9 cellular contexts compared by ENCODE assay signal in genomic region chr17:81667754-81668153, GRCh38. TPM values are rescaled to one million over a fixed set of nuclear protein-coding genes. Genes with fewer than 3 reads are reported as not detected.
DNase-seq lines count a peak whose midpoint lies in the region; ATAC-seq and TF ChIP-seq lines count a peak whose summit lies in the region.
"Had no signal": no experiment of that assay in that cellular context is flagged by ENCODE, and none has a peak within 500 bp of the region (broad histone marks: within the 10 kb centered on the region; RNA-seq: fewer than 3 reads in every experiment).

No MANE protein-coding gene starts in this region.

- RAD21 ChIA-PET in HCT116 (lab: Charles Lee; ENCODE audit: low non-redundant PET in 1 of 2, low total read pairs in 2 of 2, uncharacterized antibody in 2 of 2, unreplicated experiment in 2 of 2): interaction anchor here in 1 of 2 experiments (2.2 kb wide), 1 partner anchor 16 kb away, joined by 4 read pairs; the partner anchor contains the start of genes ARL16 and HGS

- peak overlapping the region; percentile 37 for H3K27ac Mint-ChIP-seq in endodermal cell

- no peaks in the 10 kb centered on the region for H3K27me3 ChIP-seq in HCT116 (ENCODE audit: insufficient read depth, low read length)
- no peaks in the 10 kb centered on the region for H3K27me3 ChIP-seq in Panc1 (ENCODE audit: control insufficient read depth, insufficient read depth, low read length)
- H3K27me3 ChIP-seq in endodermal cell (ENCODE audit: control insufficient read depth, insufficient read depth, low read length, poor library complexity, severe bottlenecking): no peaks in the 10 kb centered on the region
- no peaks in the 10 kb centered on the region for H3K27me3 ChIP-seq in smooth muscle cell (ENCODE audit: low read depth)

- H3K4me1 ChIP-seq in HCT116 (ENCODE audit: control insufficient read depth in 1 of 2, insufficient read depth in 2 of 2, low read length in 2 of 2): peaks cover 36 to 44% of the 10 kb centered on the region in 2 experiments
- H3K4me1 ChIP-seq in Panc1 (ENCODE audit: control insufficient read depth, insufficient read depth, low read length): peaks cover 21% of the 10 kb centered on the region
- peaks cover 15% of the 10 kb centered on the region for H3K4me1 ChIP-seq in endodermal cell (ENCODE audit: control insufficient read depth, insufficient read depth, low read length)
- H3K4me1 ChIP-seq in smooth muscle cell (ENCODE audit: low read depth): peaks cover 8% of the 10 kb centered on the region

- peak overlapping the region; percentile 72 for H3K4me3 Mint-ChIP-seq in endodermal cell

- TSS peak; percentile 46 for BruUV-seq in HCT116 (replicated peaks; lab: Mats Ljungman, UMichigan)
- BruUV-seq in Panc1 (replicated peaks; lab: Mats Ljungman, UMichigan): TSS peak; percentile 80

- H3K9me3 ChIP-seq in HCT116 (ENCODE audit: control insufficient read depth in 1 of 2, insufficient read depth in 1 of 2, low read depth in 1 of 2, low read length in 2 of 2) (no peaks in the 10 kb centered on the region), Panc1 (ENCODE audit: control insufficient read depth, insufficient read depth, low read depth, low read length) (no peaks in the 10 kb centered on the region), endodermal cell (ENCODE audit: control insufficient read depth, low read length) (no peaks in the 10 kb centered on the region), smooth muscle cell (replicated peaks; ENCODE audit: low read depth) (no peaks in the 10 kb centered on the region)

- no peaks in the 10 kb centered on the region for H3K9me2 ChIP-seq in HCT116 (ENCODE audit: insufficient read depth)

- H2AFZ ChIP-seq in HCT116 (ENCODE audit: low read depth, low read length, poor library complexity, severe bottlenecking) (no peak overlapping the region), smooth muscle cell (ENCODE audit: low read depth) (no peak overlapping the region)

- CTCF ChIA-PET in HCT116 (lab: Charles Lee) (interaction anchor here (0.7 to 1.1 kb wide), 3 partner anchors 29 to 36 kb away, joined by 3 read pairs; no protein-coding TSS in a partner anchor), Panc1 (lab: Charles Lee) (interaction anchor here (0.7 kb wide), 1 partner anchor 19 kb away, joined by 3 read pairs; no protein-coding TSS in a partner anchor)

- H3F3A ChIP-seq in smooth muscle cell (ENCODE audit: low read depth): no peaks in the 10 kb centered on the region

- POLR2A ChIA-PET in HCT116 (lab: Charles Lee) (interaction anchor here (1.3 to 2.7 kb wide), 2 partner anchors 8 to 16 kb away, joined by 6 to 9 read pairs; partner anchors contain the start of genes ARL16 and HGS), Panc1 (lab: Charles Lee) (interaction anchor here (0.7 kb wide), 1 partner anchor 148 kb away, joined by 8 read pairs; no protein-coding TSS in a partner anchor)

- H3K79me2 ChIP-seq in HCT116 (ENCODE audit: insufficient read depth, low read length) (peaks cover 72% of the 10 kb centered on the region), smooth muscle cell (ENCODE audit: low read depth) (peaks cover 27% of the 10 kb centered on the region)

- intact Hi-C loops in HCT116 (cut with micrococcal nuclease) (loop anchor here (1.0 kb wide), 2 partner anchors 16 to 30 kb away; partner anchors contain the start of genes ARL16, NPLOC4 and TSPAN10), Panc1 (cut with micrococcal nuclease; ENCODE audit: unreplicated experiment) (loop anchor here (5.0 kb wide), 1 partner anchor 35 kb away; no protein-coding TSS in a partner anchor)

- H3K27ac ChIP-seq in HCT116 (ENCODE audit: low read depth, low read length) (peak overlapping the region; percentile 86), Panc1 (ENCODE audit: low read length) (peak overlapping the region; percentile 83), endodermal cell (ENCODE audit: low read depth, low read length) (no peak overlapping the region), smooth muscle cell (ENCODE audit: low read depth) (no peak overlapping the region)

- TF ChIP-seq CTCF in HCT116 (IDR thresholded peaks at IDR 0.05 in 2 of 3, conservative IDR thresholded peaks at IDR 0.05 in 1 of 3; ENCODE audit: borderline replicate concordance in 1 of 3, insufficient read depth in 1 of 3, low read depth in 2 of 3, low read length in 2 of 3) (peak in 2 of 3 experiments; percentile 55 to 64; a peak in 4 of 6 replicates), Panc1 (IDR thresholded peaks at IDR 0.05) (no peak), endodermal cell (conservative IDR thresholded peaks at IDR 0.05) (peak; percentile 46), smooth muscle cell (IDR thresholded peaks at IDR 0.05; ENCODE audit: borderline replicate concordance, insufficient read depth, poor library complexity, severe bottlenecking) (no peak)

- in situ Hi-C loops in Panc1 (cut with HindIII; ENCODE audit: low pct_unique_long_range_greater_than_20kb, low sequenced_read_pairs): no loop called here

- no peak for DNase-seq in HCT116 (ENCODE audit: low read depth, low spot score)
- DNase-seq in Panc1 (ENCODE audit: low read depth, low spot score): no peak
- DNase-seq in endodermal cell: peak; percentile 86
- DNase-seq in smooth muscle cell (lab: John Stamatoyannopoulos, UW; ENCODE audit: unreplicated experiment): no peak
- no peak for DNase-seq in NCI-H524 (lab: John Stamatoyannopoulos, UW)
- DNase-seq: NCI-H524 treated with DMSO at 0.1 percent for 48 hours had no signal

- no peaks in the 10 kb centered on the region for H3K9me3 Mint-ChIP-seq in endodermal cell

- H3K4me2 ChIP-seq in HCT116 (ENCODE audit: low read length) (peak overlapping the region; percentile 89), smooth muscle cell (peak overlapping the region; percentile 99)

- TF ChIP-seq POLR2A in HCT116 (IDR thresholded peaks at IDR 0.05; ENCODE audit: borderline replicate concordance, extremely low read depth, insufficient read depth, insufficient read length): no peak

- H3K4me1 Mint-ChIP-seq in endodermal cell: peaks cover 13% of the 10 kb centered on the region

- H3K36me3 Mint-ChIP-seq in endodermal cell (ENCODE audit: low read depth): peaks cover 58% of the 10 kb centered on the region

- TF ChIP-seq RAD21 in HCT116 (IDR thresholded peaks at IDR 0.05; ENCODE audit: low read depth): no peak

- peaks cover 3% of the 10 kb centered on the region; the same call in 1 of the 2 replicates for H4K20me1 ChIP-seq in HCT116 (ENCODE audit: insufficient read depth)
- H4K20me1 ChIP-seq in smooth muscle cell (ENCODE audit: low read depth): no peaks in the 10 kb centered on the region

- ATAC-seq in HCT116 (peak; percentile 17; the same call in 1 of the 2 replicates), Panc1 (no peak), HG02981 (IDR thresholded peaks at IDR 0.05; ENCODE audit: unreplicated experiment) (no peak), HG02759 (IDR thresholded peaks at IDR 0.05; ENCODE audit: unreplicated experiment) (no peak)

- no peaks in the 10 kb centered on the region for H3K27me3 Mint-ChIP-seq in endodermal cell (ENCODE audit: insufficient read depth)

- peak overlapping the region; percentile 97 for H3K9ac ChIP-seq in HCT116 (ENCODE audit: low read length)
- H3K9ac ChIP-seq in endodermal cell (ENCODE audit: extremely low read depth, low read length, poor library complexity, severe bottlenecking): no peak overlapping the region
- no peak overlapping the region for H3K9ac ChIP-seq in smooth muscle cell (ENCODE audit: low read depth)

- H3K4me3 ChIP-seq in HCT116 (replicated peaks in 1 of 2; ENCODE audit: low read depth in 1 of 2, low read length in 2 of 2) (peak overlapping the region; percentile 78 to 84), Panc1 (ENCODE audit: low read depth in 2 of 2, low read length in 2 of 2) (peak overlapping the region; percentile 86 to 88), endodermal cell (ENCODE audit: low read length) (peak overlapping the region; percentile 96), smooth muscle cell (peak overlapping the region; percentile 83)

- WGBS in endodermal cell (ENCODE audit: insufficient coverage in 1 of 2, insufficient read length in 1 of 2), 2 experiments: 91 to 96% methylated on average over 13 to 18 of the region's 18 CpGs
- 84% methylated on average over 18 of the region's 18 CpGs for WGBS in smooth muscle cell (ENCODE audit: low lambda C conversion rate)

- peaks cover 35 to 56% of the 10 kb centered on the region in 2 experiments for H3K36me3 ChIP-seq in HCT116 (ENCODE audit: control insufficient read depth in 1 of 2, insufficient read depth in 2 of 2, low read length in 2 of 2)
- H3K36me3 ChIP-seq in Panc1 (ENCODE audit: control insufficient read depth, insufficient read depth, low read length): no peaks in the 10 kb centered on the region; the same call in 1 of the 2 replicates
- peaks cover 55% of the 10 kb centered on the region for H3K36me3 ChIP-seq in endodermal cell (ENCODE audit: control insufficient read depth, insufficient read depth, low read length)
- H3K36me3 ChIP-seq in smooth muscle cell (ENCODE audit: low read depth): no peaks in the 10 kb centered on the region

RNA-seq across cellular contexts. Expression of gene CCDC137, which starts 1.2 kb away (rescaled TPM):
- 77.5 TPM for total RNA-seq in HCT116 (2021; ENCODE audit: unreplicated experiment)
- polyA plus RNA-seq in HCT116 (2012): 39.7 and 42.4 TPM in 2 replicates
- 74.6 TPM for total RNA-seq in Panc1 (2021; ENCODE audit: unreplicated experiment)
- 88.5 TPM for polyA plus RNA-seq in Panc1 (2012; ENCODE audit: insufficient read length)
- 10 to 100 TPM; 35.8 to 44.2 TPM for total RNA-seq in endodermal cell
- 25.5 TPM for polyA plus RNA-seq in endodermal cell (2013, experiment 1 of 2)
- polyA plus RNA-seq in endodermal cell (2013, experiment 2 of 2): 22.0 TPM
- 5.0 and 8.1 TPM in 2 replicates for total RNA-seq in smooth muscle cell
- 24.6 and 30.2 TPM in 2 replicates for polyA plus RNA-seq in smooth muscle cell

RNA-seq across cellular contexts. Expression of gene OXLD1, which starts 1.3 kb away (rescaled TPM):
- total RNA-seq in HCT116 (2021; ENCODE audit: unreplicated experiment) (75.9 TPM), Panc1 (2021; ENCODE audit: unreplicated experiment) (42.8 TPM), endodermal cell (10 to 100 TPM; 30.2 to 36.5 TPM), smooth muscle cell (13.0 and 26.6 TPM in 2 replicates)
- 79.6 and 84.0 TPM in 2 replicates for polyA plus RNA-seq in HCT116 (2012)
- 49.4 TPM for polyA plus RNA-seq in Panc1 (2012; ENCODE audit: insufficient read length)
- 30.5 TPM for polyA plus RNA-seq in endodermal cell (2013, experiment 1 of 2)
- 25.5 TPM for polyA plus RNA-seq in endodermal cell (2013, experiment 2 of 2)
- polyA plus RNA-seq in smooth muscle cell: 32.1 and 32.3 TPM in 2 replicates

RNA-seq across cellular contexts. Expression of gene PDE6G, which starts 11.4 kb away (rescaled TPM):
- total RNA-seq in HCT116 (2021; ENCODE audit: unreplicated experiment) (not detected), Panc1 (2021; ENCODE audit: unreplicated experiment) (0.85 TPM), endodermal cell (1 to 10 TPM; 3.2 to 4.3 TPM), smooth muscle cell (1.3 and 14.5 TPM in 2 replicates)
- polyA plus RNA-seq in HCT116 (2012): 0.10 TPM in 1 of 2 replicates, not detected in the other
- polyA plus RNA-seq in Panc1 (2012; ENCODE audit: insufficient read length): 0.74 TPM
- 1.6 TPM for polyA plus RNA-seq in endodermal cell (2013, experiment 1 of 2)
- 0.95 TPM for polyA plus RNA-seq in endodermal cell (2013, experiment 2 of 2)
- polyA plus RNA-seq in smooth muscle cell: 3.2 and 5.3 TPM in 2 replicates
- total RNA-seq: myocyte had no signal

RNA-seq across cellular contexts. Expression of gene ARL16, which starts 15.8 kb away (rescaled TPM):
- total RNA-seq in HCT116 (2021; ENCODE audit: unreplicated experiment) (47.5 TPM), Panc1 (2021; ENCODE audit: unreplicated experiment) (52.7 TPM), endodermal cell (10 to 100 TPM; 41.2 to 47.8 TPM), smooth muscle cell (22.3 and 24.0 TPM in 2 replicates)
- polyA plus RNA-seq in HCT116 (2012): 39.0 and 43.1 TPM in 2 replicates
- 48.7 TPM for polyA plus RNA-seq in Panc1 (2012; ENCODE audit: insufficient read length)
- 51.0 TPM for polyA plus RNA-seq in endodermal cell (2013, experiment 1 of 2)
- 46.8 TPM for polyA plus RNA-seq in endodermal cell (2013, experiment 2 of 2)
- polyA plus RNA-seq in smooth muscle cell: 62.1 and 77.3 TPM in 2 replicates

RNA-seq across cellular contexts. Expression of gene HGS, which starts 16.1 kb away (rescaled TPM):
- total RNA-seq in HCT116 (2021; ENCODE audit: unreplicated experiment) (231 TPM), Panc1 (2021; ENCODE audit: unreplicated experiment) (240 TPM), endodermal cell (100 to 1,000 TPM; 114 to 130 TPM), smooth muscle cell (64.9 and 68.0 TPM in 2 replicates)
- 235 and 241 TPM in 2 replicates for polyA plus RNA-seq in HCT116 (2012)
- 264 TPM for polyA plus RNA-seq in Panc1 (2012; ENCODE audit: insufficient read length)
- 127 TPM for polyA plus RNA-seq in endodermal cell (2013, experiment 1 of 2)
- 107 TPM for polyA plus RNA-seq in endodermal cell (2013, experiment 2 of 2)
- polyA plus RNA-seq in smooth muscle cell: 164 and 194 TPM in 2 replicates

Comparison
In these comparisons a context has a peak if more than half of its experiments do, and no peak if none do; other contexts are left out.
1. H3K27ac ChIP-seq: peak in HCT116 (single experiment) and Panc1 (single experiment); none in endodermal cell (single experiment) and smooth muscle cell (single experiment).
2. CTCF ChIP-seq: peak in HCT116 (2 of 3) and endodermal cell (single experiment); none in Panc1 (single experiment) and smooth muscle cell (single experiment).
3. Peak in every context shown above with its lines, with median percentiles within 50 percentile points of each other: H3K4me3 ChIP-seq.